ENCODE assay signal across 1 cellular context in the genomic region with DNA sequence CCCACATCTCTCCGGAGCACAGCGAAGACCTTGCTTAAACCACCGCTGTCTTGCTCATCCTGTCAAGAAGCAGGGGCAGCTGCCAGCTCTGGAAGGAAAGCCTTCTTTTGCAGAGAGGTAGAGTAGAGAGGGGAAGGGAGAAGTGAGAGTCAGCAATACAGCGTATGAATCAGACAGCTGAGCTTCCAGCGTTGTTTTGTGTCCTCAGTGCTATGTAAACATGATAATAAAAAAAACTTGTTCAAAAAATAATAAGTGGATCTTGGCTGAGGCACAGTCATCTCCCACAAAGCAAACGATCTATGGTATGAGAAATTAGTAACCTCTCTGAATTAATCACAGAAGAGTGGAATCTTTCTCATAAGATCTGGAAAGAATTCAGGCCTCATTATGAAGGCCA.
TF ChIP-seq lines count a peak whose summit lies in the region.

No MANE protein-coding gene starts in this region.

TF ChIP-seq in GM23338, 12 proteins besides CTCF, POLR2A, EP300 and RAD21 (continued from another document):
- TF ChIP-seq, protein P1, sequence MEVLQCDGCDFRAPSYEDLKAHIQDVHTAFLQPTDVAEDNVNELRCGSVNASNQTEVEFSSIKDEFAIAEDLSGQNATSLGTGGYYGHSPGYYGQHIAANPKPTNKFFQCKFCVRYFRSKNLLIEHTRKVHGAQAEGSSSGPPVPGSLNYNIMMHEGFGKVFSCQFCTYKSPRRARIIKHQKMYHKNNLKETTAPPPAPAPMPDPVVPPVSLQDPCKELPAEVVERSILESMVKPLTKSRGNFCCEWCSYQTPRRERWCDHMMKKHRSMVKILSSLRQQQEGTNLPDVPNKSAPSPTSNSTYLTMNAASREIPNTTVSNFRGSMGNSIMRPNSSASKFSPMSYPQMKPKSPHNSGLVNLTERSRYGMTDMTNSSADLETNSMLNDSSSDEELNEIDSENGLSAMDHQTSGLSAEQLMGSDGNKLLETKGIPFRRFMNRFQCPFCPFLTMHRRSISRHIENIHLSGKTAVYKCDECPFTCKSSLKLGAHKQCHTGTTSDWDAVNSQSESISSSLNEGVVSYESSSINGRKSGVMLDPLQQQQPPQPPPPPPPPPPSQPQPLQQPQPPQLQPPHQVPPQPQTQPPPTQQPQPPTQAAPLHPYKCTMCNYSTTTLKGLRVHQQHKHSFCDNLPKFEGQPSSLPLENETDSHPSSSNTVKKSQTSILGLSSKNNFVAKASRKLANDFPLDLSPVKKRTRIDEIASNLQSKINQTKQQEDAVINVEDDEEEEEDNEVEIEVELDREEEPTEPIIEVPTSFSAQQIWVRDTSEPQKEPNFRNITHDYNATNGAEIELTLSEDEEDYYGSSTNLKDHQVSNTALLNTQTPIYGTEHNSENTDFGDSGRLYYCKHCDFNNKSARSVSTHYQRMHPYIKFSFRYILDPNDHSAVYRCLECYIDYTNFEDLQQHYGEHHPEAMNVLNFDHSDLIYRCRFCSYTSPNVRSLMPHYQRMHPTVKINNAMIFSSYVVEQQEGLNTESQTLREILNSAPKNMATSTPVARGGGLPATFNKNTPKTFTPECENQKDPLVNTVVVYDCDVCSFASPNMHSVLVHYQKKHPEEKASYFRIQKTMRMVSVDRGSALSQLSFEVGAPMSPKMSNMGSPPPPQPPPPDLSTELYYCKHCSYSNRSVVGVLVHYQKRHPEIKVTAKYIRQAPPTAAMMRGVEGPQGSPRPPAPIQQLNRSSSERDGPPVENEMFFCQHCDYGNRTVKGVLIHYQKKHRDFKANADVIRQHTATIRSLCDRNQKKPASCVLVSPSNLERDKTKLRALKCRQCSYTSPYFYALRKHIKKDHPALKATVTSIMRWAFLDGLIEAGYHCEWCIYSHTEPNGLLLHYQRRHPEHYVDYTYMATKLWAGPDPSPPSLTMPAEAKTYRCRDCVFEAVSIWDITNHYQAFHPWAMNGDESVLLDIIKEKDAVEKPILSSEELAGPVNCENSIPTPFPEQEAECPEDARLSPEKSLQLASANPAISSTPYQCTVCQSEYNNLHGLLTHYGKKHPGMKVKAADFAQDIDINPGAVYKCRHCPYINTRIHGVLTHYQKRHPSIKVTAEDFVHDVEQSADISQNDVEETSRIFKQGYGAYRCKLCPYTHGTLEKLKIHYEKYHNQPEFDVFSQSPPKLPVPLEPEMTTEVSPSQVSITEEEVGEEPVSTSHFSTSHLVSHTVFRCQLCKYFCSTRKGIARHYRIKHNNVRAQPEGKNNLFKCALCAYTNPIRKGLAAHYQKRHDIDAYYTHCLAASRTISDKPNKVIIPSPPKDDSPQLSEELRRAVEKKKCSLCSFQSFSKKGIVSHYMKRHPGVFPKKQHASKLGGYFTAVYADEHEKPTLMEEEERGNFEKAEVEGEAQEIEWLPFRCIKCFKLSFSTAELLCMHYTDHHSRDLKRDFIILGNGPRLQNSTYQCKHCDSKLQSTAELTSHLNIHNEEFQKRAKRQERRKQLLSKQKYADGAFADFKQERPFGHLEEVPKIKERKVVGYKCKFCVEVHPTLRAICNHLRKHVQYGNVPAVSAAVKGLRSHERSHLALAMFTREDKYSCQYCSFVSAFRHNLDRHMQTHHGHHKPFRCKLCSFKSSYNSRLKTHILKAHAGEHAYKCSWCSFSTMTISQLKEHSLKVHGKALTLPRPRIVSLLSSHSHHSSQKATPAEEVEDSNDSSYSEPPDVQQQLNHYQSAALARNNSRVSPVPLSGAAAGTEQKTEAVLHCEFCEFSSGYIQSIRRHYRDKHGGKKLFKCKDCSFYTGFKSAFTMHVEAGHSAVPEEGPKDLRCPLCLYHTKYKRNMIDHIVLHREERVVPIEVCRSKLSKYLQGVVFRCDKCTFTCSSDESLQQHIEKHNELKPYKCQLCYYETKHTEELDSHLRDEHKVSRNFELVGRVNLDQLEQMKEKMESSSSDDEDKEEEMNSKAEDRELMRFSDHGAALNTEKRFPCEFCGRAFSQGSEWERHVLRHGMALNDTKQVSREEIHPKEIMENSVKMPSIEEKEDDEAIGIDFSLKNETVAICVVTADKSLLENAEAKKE (CRISPR knock-in tag; IDR thresholded peaks at IDR 0.05) = no peak
- no peak for TF ChIP-seq ZNF114 (CRISPR knock-in tag; IDR thresholded peaks at IDR 0.05)
- TF ChIP-seq NANOG (IDR thresholded peaks at IDR 0.05; ENCODE audit: borderline replicate concordance) = no peak
- TF ChIP-seq EZH2 (IDR thresholded peaks at IDR 0.05; ENCODE audit: low read depth, unreplicated experiment) = no peak
- no peak for TF ChIP-seq CREB1 (CRISPR knock-in tag; IDR thresholded peaks at IDR 0.05; ENCODE audit: low read depth)
- TF ChIP-seq JUNB (IDR thresholded peaks at IDR 0.05; ENCODE audit: unreplicated experiment) = no peak
- TF ChIP-seq, protein P2, sequence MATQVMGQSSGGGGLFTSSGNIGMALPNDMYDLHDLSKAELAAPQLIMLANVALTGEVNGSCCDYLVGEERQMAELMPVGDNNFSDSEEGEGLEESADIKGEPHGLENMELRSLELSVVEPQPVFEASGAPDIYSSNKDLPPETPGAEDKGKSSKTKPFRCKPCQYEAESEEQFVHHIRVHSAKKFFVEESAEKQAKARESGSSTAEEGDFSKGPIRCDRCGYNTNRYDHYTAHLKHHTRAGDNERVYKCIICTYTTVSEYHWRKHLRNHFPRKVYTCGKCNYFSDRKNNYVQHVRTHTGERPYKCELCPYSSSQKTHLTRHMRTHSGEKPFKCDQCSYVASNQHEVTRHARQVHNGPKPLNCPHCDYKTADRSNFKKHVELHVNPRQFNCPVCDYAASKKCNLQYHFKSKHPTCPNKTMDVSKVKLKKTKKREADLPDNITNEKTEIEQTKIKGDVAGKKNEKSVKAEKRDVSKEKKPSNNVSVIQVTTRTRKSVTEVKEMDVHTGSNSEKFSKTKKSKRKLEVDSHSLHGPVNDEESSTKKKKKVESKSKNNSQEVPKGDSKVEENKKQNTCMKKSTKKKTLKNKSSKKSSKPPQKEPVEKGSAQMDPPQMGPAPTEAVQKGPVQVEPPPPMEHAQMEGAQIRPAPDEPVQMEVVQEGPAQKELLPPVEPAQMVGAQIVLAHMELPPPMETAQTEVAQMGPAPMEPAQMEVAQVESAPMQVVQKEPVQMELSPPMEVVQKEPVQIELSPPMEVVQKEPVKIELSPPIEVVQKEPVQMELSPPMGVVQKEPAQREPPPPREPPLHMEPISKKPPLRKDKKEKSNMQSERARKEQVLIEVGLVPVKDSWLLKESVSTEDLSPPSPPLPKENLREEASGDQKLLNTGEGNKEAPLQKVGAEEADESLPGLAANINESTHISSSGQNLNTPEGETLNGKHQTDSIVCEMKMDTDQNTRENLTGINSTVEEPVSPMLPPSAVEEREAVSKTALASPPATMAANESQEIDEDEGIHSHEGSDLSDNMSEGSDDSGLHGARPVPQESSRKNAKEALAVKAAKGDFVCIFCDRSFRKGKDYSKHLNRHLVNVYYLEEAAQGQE (IDR thresholded peaks at IDR 0.05; ENCODE audit: unreplicated experiment) = no peak
- no peak for TF ChIP-seq POLR2AphosphoS5 (IDR thresholded peaks at IDR 0.05; ENCODE audit: low read depth)
